Comparison of ENCODE assay signal across 1 cellular context in the genomic region with DNA sequence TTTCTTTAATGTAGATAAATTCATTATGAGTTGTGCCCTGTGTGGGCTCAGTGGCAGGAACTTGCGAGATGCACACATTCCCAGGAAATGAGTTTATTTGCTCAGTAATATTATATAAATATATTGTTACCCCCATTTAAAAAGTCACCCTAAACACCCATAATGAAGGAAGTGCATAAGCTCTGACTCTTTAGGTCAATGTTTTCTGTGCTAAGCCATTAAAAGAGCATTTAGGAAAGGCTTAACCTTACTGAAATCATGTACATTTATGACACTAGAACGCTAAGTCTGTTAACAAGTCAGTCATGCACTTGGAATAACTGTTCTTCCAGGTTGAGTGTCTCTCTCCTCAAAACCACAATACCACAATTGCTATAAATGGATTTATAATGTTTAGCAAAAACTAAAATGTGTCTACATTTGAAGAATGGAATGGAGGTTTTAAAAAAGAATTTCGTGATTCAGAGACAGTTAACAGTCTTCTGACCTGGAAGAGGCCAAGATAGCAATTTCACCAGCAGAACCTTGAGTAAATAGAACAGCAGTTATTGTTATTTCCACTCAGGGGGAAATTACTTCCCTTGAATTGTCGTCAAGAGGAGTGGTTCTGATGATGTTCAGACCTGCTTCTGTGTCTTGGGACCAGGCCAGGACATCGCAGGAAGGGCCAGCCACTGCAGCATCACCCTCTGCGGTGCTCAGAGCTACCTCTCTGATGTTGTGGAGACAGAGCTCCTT.
TF ChIP-seq lines count a peak whose summit lies in the region.

No MANE protein-coding gene starts in this region.

TF ChIP-seq in GM23338, 12 proteins besides CTCF, POLR2A, EP300 and RAD21 (continued from another document):
- TF ChIP-seq, protein P1, sequence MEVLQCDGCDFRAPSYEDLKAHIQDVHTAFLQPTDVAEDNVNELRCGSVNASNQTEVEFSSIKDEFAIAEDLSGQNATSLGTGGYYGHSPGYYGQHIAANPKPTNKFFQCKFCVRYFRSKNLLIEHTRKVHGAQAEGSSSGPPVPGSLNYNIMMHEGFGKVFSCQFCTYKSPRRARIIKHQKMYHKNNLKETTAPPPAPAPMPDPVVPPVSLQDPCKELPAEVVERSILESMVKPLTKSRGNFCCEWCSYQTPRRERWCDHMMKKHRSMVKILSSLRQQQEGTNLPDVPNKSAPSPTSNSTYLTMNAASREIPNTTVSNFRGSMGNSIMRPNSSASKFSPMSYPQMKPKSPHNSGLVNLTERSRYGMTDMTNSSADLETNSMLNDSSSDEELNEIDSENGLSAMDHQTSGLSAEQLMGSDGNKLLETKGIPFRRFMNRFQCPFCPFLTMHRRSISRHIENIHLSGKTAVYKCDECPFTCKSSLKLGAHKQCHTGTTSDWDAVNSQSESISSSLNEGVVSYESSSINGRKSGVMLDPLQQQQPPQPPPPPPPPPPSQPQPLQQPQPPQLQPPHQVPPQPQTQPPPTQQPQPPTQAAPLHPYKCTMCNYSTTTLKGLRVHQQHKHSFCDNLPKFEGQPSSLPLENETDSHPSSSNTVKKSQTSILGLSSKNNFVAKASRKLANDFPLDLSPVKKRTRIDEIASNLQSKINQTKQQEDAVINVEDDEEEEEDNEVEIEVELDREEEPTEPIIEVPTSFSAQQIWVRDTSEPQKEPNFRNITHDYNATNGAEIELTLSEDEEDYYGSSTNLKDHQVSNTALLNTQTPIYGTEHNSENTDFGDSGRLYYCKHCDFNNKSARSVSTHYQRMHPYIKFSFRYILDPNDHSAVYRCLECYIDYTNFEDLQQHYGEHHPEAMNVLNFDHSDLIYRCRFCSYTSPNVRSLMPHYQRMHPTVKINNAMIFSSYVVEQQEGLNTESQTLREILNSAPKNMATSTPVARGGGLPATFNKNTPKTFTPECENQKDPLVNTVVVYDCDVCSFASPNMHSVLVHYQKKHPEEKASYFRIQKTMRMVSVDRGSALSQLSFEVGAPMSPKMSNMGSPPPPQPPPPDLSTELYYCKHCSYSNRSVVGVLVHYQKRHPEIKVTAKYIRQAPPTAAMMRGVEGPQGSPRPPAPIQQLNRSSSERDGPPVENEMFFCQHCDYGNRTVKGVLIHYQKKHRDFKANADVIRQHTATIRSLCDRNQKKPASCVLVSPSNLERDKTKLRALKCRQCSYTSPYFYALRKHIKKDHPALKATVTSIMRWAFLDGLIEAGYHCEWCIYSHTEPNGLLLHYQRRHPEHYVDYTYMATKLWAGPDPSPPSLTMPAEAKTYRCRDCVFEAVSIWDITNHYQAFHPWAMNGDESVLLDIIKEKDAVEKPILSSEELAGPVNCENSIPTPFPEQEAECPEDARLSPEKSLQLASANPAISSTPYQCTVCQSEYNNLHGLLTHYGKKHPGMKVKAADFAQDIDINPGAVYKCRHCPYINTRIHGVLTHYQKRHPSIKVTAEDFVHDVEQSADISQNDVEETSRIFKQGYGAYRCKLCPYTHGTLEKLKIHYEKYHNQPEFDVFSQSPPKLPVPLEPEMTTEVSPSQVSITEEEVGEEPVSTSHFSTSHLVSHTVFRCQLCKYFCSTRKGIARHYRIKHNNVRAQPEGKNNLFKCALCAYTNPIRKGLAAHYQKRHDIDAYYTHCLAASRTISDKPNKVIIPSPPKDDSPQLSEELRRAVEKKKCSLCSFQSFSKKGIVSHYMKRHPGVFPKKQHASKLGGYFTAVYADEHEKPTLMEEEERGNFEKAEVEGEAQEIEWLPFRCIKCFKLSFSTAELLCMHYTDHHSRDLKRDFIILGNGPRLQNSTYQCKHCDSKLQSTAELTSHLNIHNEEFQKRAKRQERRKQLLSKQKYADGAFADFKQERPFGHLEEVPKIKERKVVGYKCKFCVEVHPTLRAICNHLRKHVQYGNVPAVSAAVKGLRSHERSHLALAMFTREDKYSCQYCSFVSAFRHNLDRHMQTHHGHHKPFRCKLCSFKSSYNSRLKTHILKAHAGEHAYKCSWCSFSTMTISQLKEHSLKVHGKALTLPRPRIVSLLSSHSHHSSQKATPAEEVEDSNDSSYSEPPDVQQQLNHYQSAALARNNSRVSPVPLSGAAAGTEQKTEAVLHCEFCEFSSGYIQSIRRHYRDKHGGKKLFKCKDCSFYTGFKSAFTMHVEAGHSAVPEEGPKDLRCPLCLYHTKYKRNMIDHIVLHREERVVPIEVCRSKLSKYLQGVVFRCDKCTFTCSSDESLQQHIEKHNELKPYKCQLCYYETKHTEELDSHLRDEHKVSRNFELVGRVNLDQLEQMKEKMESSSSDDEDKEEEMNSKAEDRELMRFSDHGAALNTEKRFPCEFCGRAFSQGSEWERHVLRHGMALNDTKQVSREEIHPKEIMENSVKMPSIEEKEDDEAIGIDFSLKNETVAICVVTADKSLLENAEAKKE (CRISPR knock-in tag; IDR thresholded peaks at IDR 0.05), result no peak
- TF ChIP-seq CREB1 (CRISPR knock-in tag; IDR thresholded peaks at IDR 0.05; ENCODE audit: low read depth), result no peak
